ENCODE assay signal across 8 cellular contexts in the genomic region with DNA sequence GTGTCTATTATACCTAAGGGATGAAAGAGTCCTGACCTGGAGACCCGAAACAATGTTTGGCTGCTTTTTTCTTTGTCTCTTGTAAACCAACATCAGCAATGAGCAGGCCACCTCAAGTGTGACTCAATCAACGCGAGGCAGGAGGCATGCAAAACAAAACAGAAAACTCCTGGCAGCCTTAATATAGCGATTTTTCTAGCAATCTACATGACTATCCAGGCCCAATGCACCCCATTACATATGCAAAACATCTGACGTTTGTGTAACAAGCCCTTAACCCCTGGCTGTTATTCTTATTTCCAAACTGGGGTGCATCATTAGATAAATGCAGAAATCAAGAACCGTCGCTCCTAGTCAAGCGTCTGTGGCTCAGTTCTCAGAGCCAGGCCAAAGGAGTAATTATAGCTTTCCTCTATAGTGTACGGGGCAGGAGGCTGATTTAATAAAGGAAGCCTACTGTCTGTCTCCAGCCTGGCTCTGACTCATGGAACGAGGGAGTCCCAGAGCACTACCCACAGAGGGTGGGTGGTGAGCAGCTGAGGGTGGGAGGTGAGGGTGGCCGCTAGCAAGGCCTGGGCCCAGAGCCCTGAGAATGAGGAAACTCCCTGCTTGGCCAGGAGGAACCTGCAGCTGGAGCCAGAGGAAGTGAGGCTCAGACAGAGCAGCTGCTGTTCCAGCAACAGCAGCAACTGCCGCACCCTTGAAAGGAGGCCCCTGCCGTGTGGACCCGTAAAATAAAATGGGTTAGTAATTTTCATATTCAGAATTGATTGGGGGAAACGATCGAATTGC. TPM values are rescaled to one million over a fixed set of nuclear protein-coding genes. Genes with fewer than 3 reads are reported as not detected.
DNase-seq lines count a peak whose midpoint lies in the region; ATAC-seq and FAIRE-seq lines count a peak whose summit lies in the region.

No MANE protein-coding gene starts in this region.

- peaks cover 4% of the 10 kb centered on the region for H3K4me1 ChIP-seq in urinary bladder (ENCODE audit: insufficient read depth)

- H3K36me3 ChIP-seq in urinary bladder (ENCODE audit: insufficient read depth) = no peaks in the 10 kb centered on the region

- peak overlapping the region; percentile 29 for H3K4me3 ChIP-seq in urinary bladder (ENCODE audit: low read depth, low read length)

- WGBS in urinary bladder = 11% methylated on average over 16 of the region's 16 CpGs

- peak overlapping the region; percentile 81 for H3K27ac ChIP-seq in urinary bladder (ENCODE audit: low read depth)

- DNase-seq in COLO668 (lab: John Stamatoyannopoulos, UW; ENCODE audit: unreplicated experiment) (peak; percentile 73), RCC 7860 (ENCODE audit: low spot score) (peak; percentile 89), activated gamma-delta T cell (lab: John Stamatoyannopoulos, UW) (peak; percentile 34), globus pallidus (ENCODE audit: low spot score) (peak; percentile 80), non-pigmented ciliary epithelial cell (ENCODE audit: low read depth) (peak; percentile 78)

- FAIRE-seq in RCC 7860 (lab: Jason Lieb, UNC) = peak; percentile 86

- peak; percentile 69 for ATAC-seq in GM19452 (IDR thresholded peaks at IDR 0.05; ENCODE audit: unreplicated experiment)
- peak; percentile 49 for ATAC-seq in HG03558 (IDR thresholded peaks at IDR 0.05; ENCODE audit: extremely low read depth, unreplicated experiment)

RNA-seq across cellular contexts. Expression of a gene that starts 43.9 kb away (rescaled TPM):
- total RNA-seq in urinary bladder = 221 TPM
- polyA plus RNA-seq in urinary bladder = 16.8 TPM

RNA-seq across cellular contexts. Expression of a gene that starts 46.0 kb away (rescaled TPM):
- 3.4 TPM for total RNA-seq in urinary bladder
- 1.4 TPM for polyA plus RNA-seq in urinary bladder

Comparison
In these comparisons a context has a peak if more than half of its experiments do, and no peak if none do; other contexts are left out.
1. Peak in every context shown above with its lines: DNase-seq, ATAC-seq, H3K4me3 ChIP-seq and H3K27ac ChIP-seq.
2. DNase-seq: peak in every context shown above with its lines; median percentile 89 in RCC 7860; 80 in globus pallidus; 78 in non-pigmented ciliary epithelial cell; 73 in COLO668; 34 in activated gamma-delta T cell.